18 cellular contexts compared by ENCODE assay signal in genomic region chr9:86598411-86599239, GRCh38.
A peak's percentile ranks its signal among the peaks of the same experiment; 100 is the strongest.
DNase-seq lines count a peak whose midpoint lies in the region; ATAC-seq and TF ChIP-seq lines count a peak whose summit lies in the region.
"Had no signal": no experiment of that assay in that cellular context is flagged by ENCODE, and none has a peak within 500 bp of the region (broad histone marks: within the 10 kb centered on the region; RNA-seq: fewer than 3 reads in every experiment).

No MANE protein-coding gene starts in this region.

- H3K79me2 ChIP-seq in neural progenitor cell (ENCODE audit: low read depth) = no peaks in the 10 kb centered on the region

- H3K4me3 ChIP-seq in BLaER1 (no peak overlapping the region), heart left ventricle (no peak overlapping the region), neural progenitor cell (peak overlapping the region; percentile 23)
- H3K4me3 ChIP-seq: left lung had no signal

- no peak overlapping the region for H3K9ac ChIP-seq in BLaER1
- H3K9ac ChIP-seq in neural progenitor cell = no peak overlapping the region

- H3K27me3 Mint-ChIP-seq in brain (peaks cover 3% of the 10 kb centered on the region), neural progenitor cell (ENCODE audit: insufficient read depth, low read depth) (peaks cover 2% of the 10 kb centered on the region)

- no peaks in the 10 kb centered on the region for H3K9me3 ChIP-seq in BLaER1
- H3K9me3 ChIP-seq in heart left ventricle = peaks cover 0 to 4% (median 0%) of the 10 kb centered on the region in 12 donors
- no peaks in the 10 kb centered on the region for H3K9me3 ChIP-seq in neural progenitor cell (ENCODE audit: low read depth)
- H3K9me3 ChIP-seq: left lung had no signal

- peak in 1 of 5 donors; percentile 43 for DNase-seq in heart left ventricle
- peak; percentile 77 for DNase-seq in neural progenitor cell (ENCODE audit: low spot score)
- DNase-seq in NCI-H1105 treated with DMSO at 0.1 percent for 48 hours (lab: John Stamatoyannopoulos, UW) = no peak
- no peak for DNase-seq in NCI-H345 treated with DMSO at 0.1 percent for 48 hours (lab: John Stamatoyannopoulos, UW; ENCODE audit: unreplicated experiment)
- DNase-seq in stimulated activated CD4-positive, alpha-beta T cell treated with anti-CD3 and anti-CD28 coated beads, Interleukin-4, amount 100 ng/mL, for 1 hour = no peak
- DNase-seq in C1 segment of cervical spinal cord (lab: John Stamatoyannopoulos, UW) = no peak
- DNase-seq: activated CD4-positive, alpha-beta T cell treated with anti-CD3 and anti-CD28 coated beads, Interleukin-2, amount 10 ng/mL, durations not matched to agents 24 days and 14 days; activated CD8-positive, alpha-beta memory T cell treated with anti-CD3 and anti-CD28 coated beads, Interleukin-2, amount 50 U/mL, for 48 hours; activated gamma-delta T cell; cerebellar nuclear complex; GOT3; left lung; naive B cell; NCI-H1436 treated with DMSO at 0.1 percent for 48 hours; stimulated activated naive CD4-positive, alpha-beta T cell treated with Interleukin-2 at 50 U/mL for 16 hours had no signal

- H3K27me3 ChIP-seq in BLaER1 (no peaks in the 10 kb centered on the region), heart left ventricle (no peaks in the 10 kb centered on the region), neural progenitor cell (no peaks in the 10 kb centered on the region)
- H3K27me3 ChIP-seq: left lung had no signal

- H3K4me1 ChIP-seq in BLaER1 (peaks cover 4% of the 10 kb centered on the region; the same call in 1 of the 2 replicates), heart left ventricle (peaks cover 0 to 29% (median 10%) of the 10 kb centered on the region in 12 donors), neural progenitor cell (peaks cover 59% of the 10 kb centered on the region)
- H3K4me1 ChIP-seq: left lung had no signal

- 64 to 69% (median 67%) methylated on average over 10 of the region's 10 CpGs for WGBS in heart left ventricle, 4 donors

- H3K36me3 ChIP-seq in BLaER1 (no peaks in the 10 kb centered on the region), heart left ventricle (no peaks in the 10 kb centered on the region), neural progenitor cell (no peaks in the 10 kb centered on the region)
- H3K36me3 ChIP-seq: left lung had no signal

- peak overlapping the region in 3 of 5 experiments; percentile 5 to 27 (median 9) for H3K4me3 Mint-ChIP-seq in brain
- H3K4me3 Mint-ChIP-seq in neural progenitor cell = no peak overlapping the region
- H3K4me3 Mint-ChIP-seq: activated CD4-positive, alpha-beta T cell treated with anti-CD3 and anti-CD28 coated beads, Interleukin-2, amount 10 ng/mL, durations not matched to agents 24 days and 14 days; naive B cell had no signal

- H4K20me1 ChIP-seq in BLaER1 (no peaks in the 10 kb centered on the region), neural progenitor cell (ENCODE audit: low read depth) (no peaks in the 10 kb centered on the region)

- peak overlapping the region in 4 of 5 experiments; percentile 28 to 94 (median 60) for H3K27ac Mint-ChIP-seq in brain
- H3K27ac Mint-ChIP-seq in neural progenitor cell = peak overlapping the region; percentile 75
- H3K27ac Mint-ChIP-seq: activated CD4-positive, alpha-beta T cell treated with anti-CD3 and anti-CD28 coated beads, Interleukin-2, amount 10 ng/mL, durations not matched to agents 24 days and 14 days; naive B cell had no signal

- H3K9me3 Mint-ChIP-seq in brain (peaks cover 0 to 21% (median 0%) of the 10 kb centered on the region in 5 experiments), neural progenitor cell (peaks cover 10% of the 10 kb centered on the region)
- H3K9me3 Mint-ChIP-seq: activated CD4-positive, alpha-beta T cell treated with anti-CD3 and anti-CD28 coated beads, Interleukin-2, amount 10 ng/mL, durations not matched to agents 24 days and 14 days had no signal

- H3F3A ChIP-seq in neural progenitor cell (ENCODE audit: low read depth) = peaks cover 36% of the 10 kb centered on the region

- peak; percentile 47 to 70 (median 60) for ATAC-seq in heart left ventricle
- ATAC-seq: left lung had no signal

- H3K4me1 Mint-ChIP-seq in brain = peaks cover 54% of the 10 kb centered on the region
- H3K4me1 Mint-ChIP-seq in neural progenitor cell = peaks cover 44% of the 10 kb centered on the region
- H3K4me1 Mint-ChIP-seq: activated CD4-positive, alpha-beta T cell treated with anti-CD3 and anti-CD28 coated beads, Interleukin-2, amount 10 ng/mL, durations not matched to agents 24 days and 14 days; naive B cell had no signal

- TF ChIP-seq CTCF in brain (conservative IDR thresholded peaks at IDR 0.05) (no peak), heart left ventricle (IDR thresholded peaks at IDR 0.05) (no peak), neural progenitor cell (IDR thresholded peaks at IDR 0.05) (no peak)

- peak overlapping the region; percentile 34; the same call in 1 of the 2 replicates for H3K4me2 ChIP-seq in BLaER1
- peak overlapping the region; percentile 72 for H3K4me2 ChIP-seq in neural progenitor cell

- no peak for TF ChIP-seq POLR2A in heart left ventricle (IDR thresholded peaks at IDR 0.05)

- H3K36me3 Mint-ChIP-seq in brain (no peaks in the 10 kb centered on the region), neural progenitor cell (no peaks in the 10 kb centered on the region)
- H3K36me3 Mint-ChIP-seq: naive B cell had no signal

- H2AFZ ChIP-seq in neural progenitor cell (replicated peaks) = no peak overlapping the region

- no peak overlapping the region for H3K27ac ChIP-seq in BLaER1
- peak overlapping the region in 2 of 12 donors; percentile 18 to 19 for H3K27ac ChIP-seq in heart left ventricle
- peak overlapping the region; percentile 84 for H3K27ac ChIP-seq in neural progenitor cell
- H3K27ac ChIP-seq: left lung, RWPE1 had no signal

- intact Hi-C loops in heart left ventricle (cut with DNase I) = no loop called here
